11 cellular contexts compared by ENCODE assay signal in genomic region chr12:50984899-50985298, GRCh38. TPM values are rescaled to one million over a fixed set of nuclear protein-coding genes. Genes with fewer than 3 reads are reported as not detected.
A peak's percentile ranks its signal among the peaks of the same experiment; 100 is the strongest.
DNase-seq lines count a peak whose midpoint lies in the region; ATAC-seq and TF ChIP-seq lines count a peak whose summit lies in the region.
"Had no signal": no experiment of that assay in that cellular context is flagged by ENCODE, and none has a peak within 500 bp of the region (broad histone marks: within the 10 kb centered on the region; RNA-seq: fewer than 3 reads in every experiment).

No MANE protein-coding gene starts in this region.

- TF ChIP-seq CTCF in fibroblast of villous mesenchyme (IDR thresholded peaks at IDR 0.05; ENCODE audit: insufficient read depth, low read depth, low read length) (no peak), gastrocnemius medialis (IDR thresholded peaks at IDR 0.05 in 4 of 5, conservative IDR thresholded peaks at IDR 0.05 in 1 of 5) (no peak)

- H3K36me3 Mint-ChIP-seq in activated T-helper 2 cell treated with anti-CD3 and anti-CD28 coated beads, Interferon-gamma antibody, Interleukin-2, Interleukin-4, amounts not matched to agents 10 μg/mL and 5 μg/mL and 100 μg/mL, durations not matched to agents 14 hours and 24 hours and 36 hours (ENCODE audit: low read depth) = peaks cover 41% of the 10 kb centered on the region

- ATAC-seq in gastrocnemius medialis = no peak
- no peak for ATAC-seq in HG02885 (IDR thresholded peaks at IDR 0.05; ENCODE audit: poor library complexity, unreplicated experiment)
- ATAC-seq in HG03520 (IDR thresholded peaks at IDR 0.05; ENCODE audit: unreplicated experiment) = no peak
- no peak for ATAC-seq in HG02938 (IDR thresholded peaks at IDR 0.05; ENCODE audit: unreplicated experiment)
- ATAC-seq: K562 had no signal

- peak; percentile 40 for DNase-seq in ELR (ENCODE audit: low read depth)
- DNase-seq in activated T-helper 2 cell treated with anti-CD3 and anti-CD28 coated beads, Interferon-gamma antibody, Interleukin-2, Interleukin-4, amounts not matched to agents 10 μg/mL and 5 μg/mL and 100 μg/mL, durations not matched to agents 14 hours and 24 hours and 36 hours (ENCODE audit: low spot score) = no peak
- peak; percentile 23 for DNase-seq in fibroblast of villous mesenchyme (ENCODE audit: low read depth)
- DNase-seq in gastrocnemius medialis = no peak
- no peak for DNase-seq in erythroblast (lab: John Stamatoyannopoulos, UW)
- DNase-seq: NCI-H446 treated with DMSO at 0.1 percent for 48 hours, SHP77 treated with DMSO at 0.1 percent for 48 hours had no signal

- no peak overlapping the region for H3K4me3 Mint-ChIP-seq in activated T-helper 2 cell treated with anti-CD3 and anti-CD28 coated beads, Interferon-gamma antibody, Interleukin-2, Interleukin-4, amounts not matched to agents 10 μg/mL and 5 μg/mL and 100 μg/mL, durations not matched to agents 14 hours and 24 hours and 36 hours (ENCODE audit: low read depth)

- intact Hi-C loops in activated T-helper 2 cell treated with anti-CD3 and anti-CD28 coated beads, Interferon-gamma antibody, Interleukin-2, Interleukin-4, amounts not matched to agents 10 μg/mL and 5 μg/mL and 100 μg/mL, durations not matched to agents 14 hours and 24 hours and 36 hours (cut with micrococcal nuclease) = loop anchor here (2.0 kb wide), 1 partner anchor 40 kb away; no protein-coding TSS in a partner anchor
- intact Hi-C loops in gastrocnemius medialis (cut with DNase I; ENCODE audit: low total_unique reads) = loop anchor here (1.0 to 10.0 kb wide), 4 partner anchors 40 to 480 kb away; partner anchors contain the start of gene DIP2B

- H3K4me1 ChIP-seq in gastrocnemius medialis = peaks cover 36 to 67% of the 10 kb centered on the region in 2 donors

- in situ Hi-C loops in gastrocnemius medialis (cut with MboI; ENCODE audit: low sequenced_read_pairs in 4 of 4) = loop anchor here (5.0 to 10.0 kb wide), 4 partner anchors 58 to 218 kb away; a partner anchor contains a TSS

- no peaks in the 10 kb centered on the region for H3K27me3 ChIP-seq in gastrocnemius medialis

- H3K36me3 ChIP-seq in gastrocnemius medialis = peaks cover 0 to 26% of the 10 kb centered on the region in 2 donors

- H3K27ac Mint-ChIP-seq in activated T-helper 2 cell treated with anti-CD3 and anti-CD28 coated beads, Interferon-gamma antibody, Interleukin-2, Interleukin-4, amounts not matched to agents 10 μg/mL and 5 μg/mL and 100 μg/mL, durations not matched to agents 14 hours and 24 hours and 36 hours = peak overlapping the region; percentile 9

- H3K4me3 ChIP-seq in fibroblast of villous mesenchyme (ENCODE audit: low read depth, low read length) (no peak overlapping the region), gastrocnemius medialis (no peak overlapping the region)
- H3K4me3 ChIP-seq: K562 had no signal

- no peaks in the 10 kb centered on the region for H3K9me3 Mint-ChIP-seq in activated T-helper 2 cell treated with anti-CD3 and anti-CD28 coated beads, Interferon-gamma antibody, Interleukin-2, Interleukin-4, amounts not matched to agents 10 μg/mL and 5 μg/mL and 100 μg/mL, durations not matched to agents 14 hours and 24 hours and 36 hours

- H3K4me1 Mint-ChIP-seq in activated T-helper 2 cell treated with anti-CD3 and anti-CD28 coated beads, Interferon-gamma antibody, Interleukin-2, Interleukin-4, amounts not matched to agents 10 μg/mL and 5 μg/mL and 100 μg/mL, durations not matched to agents 14 hours and 24 hours and 36 hours (ENCODE audit: low read depth) = peaks cover 29% of the 10 kb centered on the region

- peak overlapping the region; percentile 80 to 91 (median 87) for H3K27ac ChIP-seq in gastrocnemius medialis

- no peaks in the 10 kb centered on the region for H3K9me3 ChIP-seq in gastrocnemius medialis

- TF ChIP-seq POLR2A in gastrocnemius medialis (IDR thresholded peaks at IDR 0.05) (no peak), erythroblast (IDR thresholded peaks at IDR 0.05; ENCODE audit: low read length) (no peak)

- no peaks in the 10 kb centered on the region for H3K27me3 Mint-ChIP-seq in activated T-helper 2 cell treated with anti-CD3 and anti-CD28 coated beads, Interferon-gamma antibody, Interleukin-2, Interleukin-4, amounts not matched to agents 10 μg/mL and 5 μg/mL and 100 μg/mL, durations not matched to agents 14 hours and 24 hours and 36 hours (ENCODE audit: low read depth)

RNA-seq across cellular contexts. Expression of gene HIGD1C, which starts 32.6 kb away (rescaled TPM):
- not detected in 2 replicates for total RNA-seq in activated T-helper 2 cell treated with anti-CD3 and anti-CD28 coated beads, Interferon-gamma antibody, Interleukin-2, Interleukin-4, amounts not matched to agents 10 μg/mL and 5 μg/mL and 100 μg/mL, durations not matched to agents 14 hours and 24 hours and 36 hours
- not detected in 2 replicates for total RNA-seq in fibroblast of villous mesenchyme
- total RNA-seq in gastrocnemius medialis = not detected
- total RNA-seq: K562 had no signal

RNA-seq across cellular contexts. Expression of gene SLC11A2, which starts 41.3 kb away (rescaled TPM):
- 56.6 and 62.9 TPM in 2 replicates for total RNA-seq in activated T-helper 2 cell treated with anti-CD3 and anti-CD28 coated beads, Interferon-gamma antibody, Interleukin-2, Interleukin-4, amounts not matched to agents 10 μg/mL and 5 μg/mL and 100 μg/mL, durations not matched to agents 14 hours and 24 hours and 36 hours
- total RNA-seq in fibroblast of villous mesenchyme = 39.0 and 56.6 TPM in 2 replicates
- total RNA-seq in gastrocnemius medialis = 10 to 100 TPM; 24.0 to 65.4 (median 47.0) TPM

Comparison
In these comparisons a context has a peak if more than half of its experiments do, and no peak if none do; other contexts are left out.
1. DNase-seq: peak in ELR (single experiment) and fibroblast of villous mesenchyme (single experiment); none in activated T-helper 2 cell treated with anti-CD3 and anti-CD28 coated beads, Interferon-gamma antibody, Interleukin-2, Interleukin-4, amounts not matched to agents 10 μg/mL and 5 μg/mL and 100 μg/mL, durations not matched to agents 14 hours and 24 hours and 36 hours (single experiment), gastrocnemius medialis (0 of 2) and erythroblast (0 of 2).